24 cellular contexts compared by ENCODE assay signal in the genomic region with DNA sequence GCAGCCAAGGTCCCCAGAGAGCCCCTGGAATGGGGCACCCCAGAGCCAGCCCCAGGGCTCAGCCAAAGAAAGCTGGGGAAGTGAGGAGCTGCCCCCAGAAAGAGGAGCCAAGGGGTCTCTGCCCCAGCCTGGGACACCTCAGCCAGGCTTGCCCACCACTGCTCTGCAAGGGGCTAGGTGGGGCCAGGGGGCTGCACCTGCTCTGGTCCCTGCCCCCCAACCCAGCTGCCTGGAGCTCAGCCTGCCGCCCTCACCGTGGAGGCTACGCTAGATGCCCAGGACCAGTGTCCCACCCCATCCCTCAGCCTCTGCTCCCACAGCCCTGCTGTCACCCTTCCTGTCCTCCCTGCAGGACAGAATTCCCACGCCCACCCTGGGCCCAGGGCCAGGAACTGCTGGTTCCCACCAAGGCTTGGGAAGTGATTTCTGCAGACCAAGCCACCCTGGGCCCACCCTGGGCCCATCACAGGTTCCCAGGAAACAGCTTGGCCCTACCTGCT. TPM values are rescaled to one million over a fixed set of nuclear protein-coding genes. Genes with fewer than 3 reads are reported as not detected.
DNase-seq lines count a peak whose midpoint lies in the region; ATAC-seq and TF ChIP-seq lines count a peak whose summit lies in the region.
"Had no signal": no experiment of that assay in that cellular context is flagged by ENCODE, and none has a peak within 500 bp of the region (broad histone marks: within the 10 kb centered on the region; RNA-seq: fewer than 3 reads in every experiment).

No MANE protein-coding gene starts in this region.

- no peak for TF ChIP-seq POLR2A in esophagus squamous epithelium (IDR thresholded peaks at IDR 0.05)
- TF ChIP-seq POLR2A in prostate gland (IDR thresholded peaks at IDR 0.05) = no peak
- TF ChIP-seq POLR2A in ovary (IDR thresholded peaks at IDR 0.05) = no peak

- ATAC-seq in stimulated activated naive B cell treated with anti-CD40 and anti-IgM and Interleukin-4, amounts not matched to agents 10 μg/mL and 1 μg/mL and 100 μg/mL, for 72 hours (replicated peaks) = no peak
- ATAC-seq: CD8-positive, alpha-beta T cell had no signal

- H3K27me3 Mint-ChIP-seq in stimulated activated naive B cell treated with anti-CD40 and anti-IgM and Interleukin-4, amounts not matched to agents 10 μg/mL and 1 μg/mL and 100 μg/mL, for 72 hours = peaks cover 7 to 9% of the 10 kb centered on the region in 2 donors
- H3K27me3 Mint-ChIP-seq: activated T-cell treated with anti-CD3 and anti-CD28 coated beads, Interleukin-2, amount 50 U/mL, for 24 hours had no signal

- H3K27me3 ChIP-seq in esophagus squamous epithelium = no peaks in the 10 kb centered on the region
- H3K27me3 ChIP-seq in prostate gland (replicated peaks; ENCODE audit: insufficient read depth) = no peaks in the 10 kb centered on the region
- no peaks in the 10 kb centered on the region for H3K27me3 ChIP-seq in ovary
- H3K27me3 ChIP-seq: cardiac muscle cell had no signal

- H3K27ac ChIP-seq in esophagus squamous epithelium (peak overlapping the region; percentile 95 to 98 (median 97)), prostate gland (peak overlapping the region; percentile 64 to 89), urinary bladder (ENCODE audit: low read depth) (peak overlapping the region; percentile 75), ovary (no peak overlapping the region)
- H3K27ac ChIP-seq: 22Rv1, cardiac muscle cell, neutrophil had no signal

- no peak overlapping the region for H3K4me3 ChIP-seq in esophagus squamous epithelium
- no peak overlapping the region for H3K4me3 ChIP-seq in prostate gland
- H3K4me3 ChIP-seq in urinary bladder (ENCODE audit: low read depth, low read length) = no peak overlapping the region
- H3K4me3 ChIP-seq in ovary = no peak overlapping the region
- H3K4me3 ChIP-seq: cardiac muscle cell had no signal

- H3K4me3 Mint-ChIP-seq in stimulated activated naive B cell treated with anti-CD40 and anti-IgM and Interleukin-4, amounts not matched to agents 10 μg/mL and 1 μg/mL and 100 μg/mL, for 72 hours = no peak overlapping the region
- H3K4me3 Mint-ChIP-seq: activated naive CD4-positive, alpha-beta T cell treated with anti-CD3 and anti-CD28 coated beads, Interleukin-2, amount 10 ng/mL, durations not matched to agents 7 days and 5 days; activated T-cell treated with anti-CD3 and anti-CD28 coated beads, Interleukin-2, amount 50 U/mL, for 24 hours; CD8-positive, alpha-beta T cell had no signal

- 65 to 84% methylated on average over 3 to 4 of the region's 4 CpGs for WGBS in esophagus squamous epithelium, 2 donors
- WGBS in prostate gland = 71% methylated on average over 4 of the region's 4 CpGs
- WGBS in urinary bladder = 74% methylated on average over 4 of the region's 4 CpGs
- WGBS in ovary, 3 donors = 78 to 84% (median 84%) methylated on average over 4 of the region's 4 CpGs

- TF ChIP-seq EP300 in ovary (IDR thresholded peaks at IDR 0.05) = no peak

- no peaks in the 10 kb centered on the region for H3K9me3 ChIP-seq in esophagus squamous epithelium
- no peaks in the 10 kb centered on the region for H3K9me3 ChIP-seq in prostate gland
- H3K9me3 ChIP-seq in ovary = no peaks in the 10 kb centered on the region
- H3K9me3 ChIP-seq: neutrophil had no signal

- DNase-seq in DMS 273 (lab: John Stamatoyannopoulos, UW; ENCODE audit: unreplicated experiment) (peak; percentile 30), DMS 273 treated with DMSO at 0.1 percent for 48 hours (lab: John Stamatoyannopoulos, UW) (no peak), esophagus squamous epithelium (lab: John Stamatoyannopoulos, UW) (no peak), prostate gland (ENCODE audit: low spot score) (peak; percentile 3), ovary (no peak)
- DNase-seq in stimulated activated naive B cell treated with anti-CD40 and anti-IgM and Interleukin-4, amounts not matched to agents 10 μg/mL and 1 μg/mL and 100 μg/mL, for 72 hours = no peak
- no peak for DNase-seq in effector CD8-positive, alpha-beta T cell (lab: John Stamatoyannopoulos, UW)
- DNase-seq: activated CD4-positive, alpha-beta T cell treated with anti-CD3 and anti-CD28 coated beads for 1 hour; activated naive CD4-positive, alpha-beta T cell treated with anti-CD3 and anti-CD28 coated beads, Interleukin-2, amount 10 ng/mL, durations not matched to agents 7 days and 5 days; activated T-cell treated with anti-CD3 and anti-CD28 coated beads, Interleukin-2, amount 50 U/mL, for 24 hours; amygdala; CD8-positive, alpha-beta T cell; foreskin fibroblast; NCI-H1105; NCI-H2029; T-helper 1 cell had no signal

- H3K4me1 ChIP-seq in esophagus squamous epithelium (peaks cover 47 to 98% (median 68%) of the 10 kb centered on the region in 3 donors), prostate gland (replicated peaks) (peaks cover 16% of the 10 kb centered on the region), urinary bladder (ENCODE audit: insufficient read depth) (no peaks in the 10 kb centered on the region), ovary (ENCODE audit: insufficient read depth) (peaks cover 4% of the 10 kb centered on the region)

- intact Hi-C loops in esophagus squamous epithelium (cut with DNase I) (no loop called here), prostate gland (cut with DNase I) (no loop called here), ovary (cut with DNase I) (loop anchor here in 1 of 4 donors (10.0 kb wide), 1 partner anchor 248 kb away; no protein-coding TSS in a partner anchor)

- H3K27ac Mint-ChIP-seq in stimulated activated naive B cell treated with anti-CD40 and anti-IgM and Interleukin-4, amounts not matched to agents 10 μg/mL and 1 μg/mL and 100 μg/mL, for 72 hours = no peak overlapping the region
- H3K27ac Mint-ChIP-seq: activated naive CD4-positive, alpha-beta T cell treated with anti-CD3 and anti-CD28 coated beads, Interleukin-2, amount 10 ng/mL, durations not matched to agents 7 days and 5 days; activated T-cell treated with anti-CD3 and anti-CD28 coated beads, Interleukin-2, amount 50 U/mL, for 24 hours had no signal

- H3K9me3 Mint-ChIP-seq in stimulated activated naive B cell treated with anti-CD40 and anti-IgM and Interleukin-4, amounts not matched to agents 10 μg/mL and 1 μg/mL and 100 μg/mL, for 72 hours = no peaks in the 10 kb centered on the region
- H3K9me3 Mint-ChIP-seq: activated naive CD4-positive, alpha-beta T cell treated with anti-CD3 and anti-CD28 coated beads, Interleukin-2, amount 10 ng/mL, durations not matched to agents 7 days and 5 days; activated T-cell treated with anti-CD3 and anti-CD28 coated beads, Interleukin-2, amount 50 U/mL, for 24 hours; CD8-positive, alpha-beta T cell had no signal

- peaks cover 11 to 14% of the 10 kb centered on the region in 2 donors for H3K4me1 Mint-ChIP-seq in stimulated activated naive B cell treated with anti-CD40 and anti-IgM and Interleukin-4, amounts not matched to agents 10 μg/mL and 1 μg/mL and 100 μg/mL, for 72 hours

- TF ChIP-seq CTCF in esophagus squamous epithelium (IDR thresholded peaks at IDR 0.05) (no peak), prostate gland (IDR thresholded peaks at IDR 0.05) (no peak), ovary (IDR thresholded peaks at IDR 0.05) (no peak)

- H3K36me3 Mint-ChIP-seq in stimulated activated naive B cell treated with anti-CD40 and anti-IgM and Interleukin-4, amounts not matched to agents 10 μg/mL and 1 μg/mL and 100 μg/mL, for 72 hours = no peaks in the 10 kb centered on the region
- H3K36me3 Mint-ChIP-seq: activated naive CD4-positive, alpha-beta T cell treated with anti-CD3 and anti-CD28 coated beads, Interleukin-2, amount 10 ng/mL, durations not matched to agents 7 days and 5 days; CD8-positive, alpha-beta T cell had no signal

- H3K36me3 ChIP-seq in esophagus squamous epithelium (no peaks in the 10 kb centered on the region), prostate gland (no peaks in the 10 kb centered on the region), urinary bladder (ENCODE audit: insufficient read depth) (no peaks in the 10 kb centered on the region), ovary (no peaks in the 10 kb centered on the region)
- H3K36me3 ChIP-seq: cardiac muscle cell, neutrophil had no signal

RNA-seq across cellular contexts. Expression of gene KRT17, which starts 28.1 kb away (rescaled TPM):
- total RNA-seq in esophagus squamous epithelium (1,000 to 10,000 TPM in 1 of 4 donors, 10 to 100 TPM in 3; 45.8 to 2,552 (median 75.7) TPM), prostate gland (100 to 1,000 TPM; 201 to 360 TPM), urinary bladder (33.5 TPM), ovary (10 to 100 TPM in 2 of 7 donors, 1 to 10 TPM in 1, under 1 TPM in 2, not detected in 2; 0.42 to 17.8 (median 2.7) TPM)
- polyA plus RNA-seq in urinary bladder (72.1 TPM), ovary (under 1 TPM in 1 of 2 donors, not detected in 1; 0.29 TPM)
- total RNA-seq: cardiac muscle cell; CD8-positive, alpha-beta T cell had no signal

RNA-seq across cellular contexts. Expression of gene EIF1, which starts 36.2 kb away (rescaled TPM):
- 100 to 1,000 TPM in 3 of 4 donors, 10 to 100 TPM in 1; 96.5 to 311 (median 223) TPM for total RNA-seq in esophagus squamous epithelium
- 100 to 1,000 TPM; 136 to 320 TPM for total RNA-seq in prostate gland
- total RNA-seq in urinary bladder = 96.6 TPM
- polyA plus RNA-seq in urinary bladder = 649 TPM
- total RNA-seq in ovary = 1,000 to 10,000 TPM in 1 of 7 donors, 100 to 1,000 TPM in 6; 270 to 1,292 (median 813) TPM
- 1,000 to 10,000 TPM in 1 of 2 donors, 100 to 1,000 TPM in 1; 641 to 1,340 TPM for polyA plus RNA-seq in ovary

RNA-seq across cellular contexts. Expression of gene KRT16, which starts 39.9 kb away (rescaled TPM):
- total RNA-seq in esophagus squamous epithelium (1,000 to 10,000 TPM in 2 of 4 donors, 100 to 1,000 TPM in 2; 156 to 6,712 (median 1,275) TPM), prostate gland (1 to 10 TPM; 4.0 to 6.7 TPM), urinary bladder (not detected), ovary (1 to 10 TPM in 1 of 7 donors, not detected in 6; 1.0 TPM)
- polyA plus RNA-seq in urinary bladder (0.20 TPM), ovary (not detected)
- total RNA-seq: cardiac muscle cell; CD8-positive, alpha-beta T cell; H1; OCI-LY7 had no signal
- polyA plus RNA-seq: H1 had no signal

RNA-seq across cellular contexts. Expression of gene GAST, which starts 59.6 kb away (rescaled TPM):
- total RNA-seq in esophagus squamous epithelium = not detected
- total RNA-seq in prostate gland = not detected
- total RNA-seq in urinary bladder = not detected
- not detected for polyA plus RNA-seq in urinary bladder
- total RNA-seq in ovary = not detected
- not detected for polyA plus RNA-seq in ovary
- total RNA-seq: cardiac muscle cell; CD8-positive, alpha-beta T cell; Daoy; H1; lower leg skin; OCI-LY7 had no signal
- polyA plus RNA-seq: cardiac muscle cell, H1 had no signal

Comparison
In these comparisons a context has a peak if more than half of its experiments do, and no peak if none do; other contexts are left out.
1. DNase-seq: peak in DMS 273 (single experiment) and prostate gland (single experiment); none in DMS 273 treated with DMSO at 0.1 percent for 48 hours (single experiment), esophagus squamous epithelium (single experiment), stimulated activated naive B cell treated with anti-CD40 and anti-IgM and Interleukin-4, amounts not matched to agents 10 μg/mL and 1 μg/mL and 100 μg/mL, for 72 hours (single experiment), effector CD8-positive, alpha-beta T cell (single experiment) and ovary (0 of 5).
2. H3K27ac ChIP-seq: peak in esophagus squamous epithelium (4 of 4), prostate gland (2 of 2) and urinary bladder (single experiment); none in ovary (0 of 2).
3. RNA of gene KRT16, which starts 39.9 kb away (total RNA-seq): 156 to 6,712 TPM in esophagus squamous epithelium; 4.0 to 6.7 TPM in prostate gland, 1.0 TPM in ovary and not detected in urinary bladder (single experiment); every median in the first group is over 10 times any median in the second.